In genomic region chr4:153785830-153786721, GRCh38 we compare ENCODE assay signal across 8 cellular contexts. TPM values are rescaled to one million over a fixed set of nuclear protein-coding genes. Genes with fewer than 3 reads are reported as not detected.
A peak's percentile ranks its signal among the peaks of the same experiment; 100 is the strongest.
DNase-seq lines count a peak whose midpoint lies in the region; ATAC-seq and TF ChIP-seq lines count a peak whose summit lies in the region.

No MANE protein-coding gene starts in this region.

- H3K27me3 ChIP-seq in CD4-positive, CD25-positive, alpha-beta regulatory T cell (ENCODE audit: control insufficient read depth, insufficient read depth, low read length) = peaks cover 30% of the 10 kb centered on the region

- H3K9me3 Mint-ChIP-seq in CD4-positive, CD25-positive, alpha-beta regulatory T cell = peaks cover 0 to 5% (median 0%) of the 10 kb centered on the region in 7 donors

- no peak overlapping the region for H3K4me3 Mint-ChIP-seq in CD4-positive, CD25-positive, alpha-beta regulatory T cell

- no peaks in the 10 kb centered on the region for H3K9me3 ChIP-seq in CD4-positive, CD25-positive, alpha-beta regulatory T cell (ENCODE audit: control insufficient read depth in 2 of 2, low read length in 2 of 2)

- H3K27ac Mint-ChIP-seq in CD4-positive, CD25-positive, alpha-beta regulatory T cell = no peak overlapping the region

- H3K4me3 ChIP-seq in CD4-positive, CD25-positive, alpha-beta regulatory T cell (ENCODE audit: low read depth, low read length) = no peak overlapping the region

- TF ChIP-seq CTCF in VCaP (conservative IDR thresholded peaks at IDR 0.05) = peak; percentile 72

- no peak for ATAC-seq in CD4-positive, CD25-positive, alpha-beta regulatory T cell (ENCODE audit: low read depth in 2 of 2)
- no peak for ATAC-seq in HG02840 (IDR thresholded peaks at IDR 0.05; ENCODE audit: low FRiP score, unreplicated experiment)

- H3K4me1 ChIP-seq in CD4-positive, CD25-positive, alpha-beta regulatory T cell (ENCODE audit: control insufficient read depth, insufficient read depth, low read length, poor library complexity, severe bottlenecking) = peaks cover 25% of the 10 kb centered on the region

- H3K36me3 Mint-ChIP-seq in CD4-positive, CD25-positive, alpha-beta regulatory T cell = peaks cover 4% of the 10 kb centered on the region

- H3K36me3 ChIP-seq in CD4-positive, CD25-positive, alpha-beta regulatory T cell (ENCODE audit: control insufficient read depth, insufficient read depth, low read length) = no peaks in the 10 kb centered on the region

- peaks cover 72% of the 10 kb centered on the region for H3K27me3 Mint-ChIP-seq in CD4-positive, CD25-positive, alpha-beta regulatory T cell

- DNase-seq in CD4-positive, CD25-positive, alpha-beta regulatory T cell = peak in 2 of 3 donors; percentile 8 to 30
- DNase-seq in HT-29 (ENCODE audit: low spot score) (peak; percentile 30), left kidney (ENCODE audit: low read depth, low spot score) (peak; percentile 54), NCI-H1048 (lab: John Stamatoyannopoulos, UW) (no peak), UCSD-AML1 (lab: John Stamatoyannopoulos, UW; ENCODE audit: unreplicated experiment) (no peak)
- no peak for DNase-seq in stimulated activated CD4-positive, alpha-beta T cell treated with anti-CD3 and anti-CD28 coated beads, Interleukin-12 subunit alpha, Interleukin-12 subunit beta, amount 100 ng/mL, for 4 hours

- no peak overlapping the region for H3K27ac ChIP-seq in CD4-positive, CD25-positive, alpha-beta regulatory T cell (ENCODE audit: insufficient read depth, low read length, poor library complexity, severe bottlenecking)
- H3K27ac ChIP-seq in VCaP = no peak overlapping the region

- peaks cover 0 to 29% (median 11%) of the 10 kb centered on the region in 4 donors for H3K4me1 Mint-ChIP-seq in CD4-positive, CD25-positive, alpha-beta regulatory T cell

RNA-seq across cellular contexts. Expression of gene SFRP2, which starts 2.8 kb away (rescaled TPM):
- not detected for total RNA-seq in CD4-positive, CD25-positive, alpha-beta regulatory T cell
- polyA plus RNA-seq in CD4-positive, CD25-positive, alpha-beta regulatory T cell = not detected
- total RNA-seq in HT-29 (2014; rRNA removed; shearing (Covaris generic)) = not detected in 2 replicates

RNA-seq across cellular contexts. Expression of gene RNF175, which starts 26.3 kb away (rescaled TPM):
- 2.1 TPM for total RNA-seq in CD4-positive, CD25-positive, alpha-beta regulatory T cell
- 10 to 100 TPM in 2 of 4 donors, 1 to 10 TPM in 2; 5.7 to 17.3 (median 10.3) TPM for polyA plus RNA-seq in CD4-positive, CD25-positive, alpha-beta regulatory T cell
- not detected in 2 replicates for total RNA-seq in HT-29 (2014; rRNA removed; shearing (Covaris generic))

Comparison
In these comparisons a context has a peak if more than half of its experiments do, and no peak if none do; other contexts are left out.
1. DNase-seq: peak in CD4-positive, CD25-positive, alpha-beta regulatory T cell (2 of 3), HT-29 (single experiment) and left kidney (single experiment); none in stimulated activated CD4-positive, alpha-beta T cell treated with anti-CD3 and anti-CD28 coated beads, Interleukin-12 subunit alpha, Interleukin-12 subunit beta, amount 100 ng/mL, for 4 hours (single experiment), NCI-H1048 (single experiment) and UCSD-AML1 (single experiment).